In the genomic region with DNA sequence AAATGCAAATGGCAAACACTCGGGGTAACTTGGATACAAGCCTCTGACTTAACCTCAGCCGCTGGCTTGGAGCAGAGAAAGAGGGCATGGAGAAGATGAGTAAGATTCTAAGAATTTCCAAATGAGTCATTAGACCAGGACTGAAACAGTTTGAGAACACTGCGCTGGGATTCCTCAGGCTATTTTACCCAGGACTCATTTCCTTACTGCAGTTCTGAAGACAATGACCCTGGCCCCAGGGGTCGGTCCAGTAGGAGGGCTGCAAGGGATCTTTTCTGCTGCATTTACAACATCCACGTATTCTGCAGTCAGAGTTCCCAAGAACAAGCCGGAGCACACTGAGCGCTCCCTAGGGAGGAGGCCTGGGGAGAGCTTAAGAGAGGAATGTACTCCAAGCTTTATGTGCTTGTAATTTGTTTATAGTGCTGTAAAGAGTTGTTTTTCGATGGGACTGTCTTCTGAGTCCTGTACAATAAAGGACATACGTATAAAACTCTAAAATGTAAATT, we compare ENCODE assay signal across 1 cellular context.
TF ChIP-seq lines count a peak whose summit lies in the region.

No MANE protein-coding gene starts in this region.

TF ChIP-seq in SK-N-SH, 30 proteins besides CTCF, POLR2A, EP300 and RAD21 (continued from another document):
- TF ChIP-seq REST (IDR thresholded peaks at IDR 0.05; ENCODE audit: low read depth, low read length) = 0 out of 2 replicates have a peak, but pooled peaks have one; percentile 5
- TF ChIP-seq SIN3A (IDR thresholded peaks at IDR 0.05; ENCODE audit: borderline replicate concordance, low read depth, low read length) = no peak; the same call in 1 of the 2 replicates
- peak; percentile 62; the same call in 1 of the 2 replicates for TF ChIP-seq MEF2A (IDR thresholded peaks at IDR 0.05; ENCODE audit: borderline replicate concordance, low read depth)
- TF ChIP-seq CHD2 (IDR thresholded peaks at IDR 0.05; ENCODE audit: low read length, partially characterized antibody) = no peak
- no peak for TF ChIP-seq RFX5 (IDR thresholded peaks at IDR 0.05; ENCODE audit: low read length)
- TF ChIP-seq USF1 (IDR thresholded peaks at IDR 0.05; ENCODE audit: borderline replicate concordance, low read depth) = no peak
- TF ChIP-seq GATA2 (CRISPR knock-in tag; IDR thresholded peaks at IDR 0.05) = no peak
- TF ChIP-seq GABPA (IDR thresholded peaks at IDR 0.05; ENCODE audit: low read depth) = no peak
- no peak for TF ChIP-seq FOXJ3 (CRISPR knock-in tag; IDR thresholded peaks at IDR 0.05)
- TF ChIP-seq TCF12 (IDR thresholded peaks at IDR 0.05) = peak; percentile 76; the same call in 1 of the 2 replicates
